Comparison of ENCODE assay signal across 32 cellular contexts in the genomic region with DNA sequence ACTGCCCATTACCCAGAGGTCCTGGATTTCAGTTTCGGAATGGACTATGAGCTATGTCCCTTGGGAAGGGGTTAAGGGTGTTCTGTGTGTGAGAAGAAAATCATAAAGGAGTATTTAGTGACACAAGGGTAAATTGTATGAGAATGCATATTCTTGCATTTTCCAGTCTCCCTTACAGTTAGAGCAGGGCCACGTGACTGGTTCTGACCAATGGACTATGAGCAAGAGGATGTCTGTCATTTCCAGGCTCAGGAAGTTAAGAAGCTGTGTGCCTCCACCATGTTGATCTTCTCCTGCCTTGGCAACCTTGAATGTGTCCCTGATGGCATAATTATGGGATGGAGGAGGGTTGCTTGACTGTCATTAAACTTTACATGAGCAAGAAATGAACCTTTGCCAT.
"Had no signal": no experiment of that assay in that cellular context is flagged by ENCODE, and none has a peak within 500 bp of the region (broad histone marks: within the 10 kb centered on the region; RNA-seq: fewer than 3 reads in every experiment).

No MANE protein-coding gene starts in this region.

- H3K4me1 Mint-ChIP-seq: activated CD4-positive, alpha-beta T cell treated with anti-CD3 and anti-CD28 coated beads for 36 hours; activated CD4-positive, alpha-beta T cell treated with anti-CD3 and anti-CD28 coated beads, Interleukin-2, amount 10 ng/mL, durations not matched to agents 7 days and 5 days; activated naive CD4-positive, alpha-beta T cell treated with anti-CD3 and anti-CD28 coated beads, Interleukin-2, amount 10 ng/mL, durations not matched to agents 7 days and 5 days; activated naive CD8-positive, alpha-beta T cell treated with anti-CD3 and anti-CD28 coated beads, Interleukin-2, amount 50 U/mL, for 24 hours; brain had no signal

- H3K27ac Mint-ChIP-seq: activated CD4-positive, alpha-beta T cell treated with anti-CD3 and anti-CD28 coated beads for 36 hours; activated CD4-positive, alpha-beta T cell treated with anti-CD3 and anti-CD28 coated beads, Interleukin-2, amount 10 ng/mL, durations not matched to agents 7 days and 5 days; activated CD8-positive, alpha-beta T cell treated with anti-CD3 and anti-CD28 coated beads, Interleukin-2, amount 10 ng/mL, durations not matched to agents 7 days and 5 days; activated naive CD4-positive, alpha-beta T cell treated with anti-CD3 and anti-CD28 coated beads, Interleukin-2, amount 10 ng/mL, durations not matched to agents 7 days and 5 days; activated naive CD8-positive, alpha-beta T cell; activated naive CD8-positive, alpha-beta T cell treated with anti-CD3 and anti-CD28 coated beads, Interleukin-2, amount 50 U/mL, for 24 hours; activated T-cell treated with anti-CD3 and anti-CD28 coated beads, Interleukin-2, amount 50 U/mL, for 24 hours; brain; T-helper 1 cell treated with Interleukin-12 subunit alpha and Interleukin-12 subunit beta and Interleukin-4 antibody, amounts not matched to agents 30 μg/mL and 1 μg/mL, for 36 hours; T-helper 2 cell treated with Interferon-gamma antibody and Interleukin-4, amounts not matched to agents 5 μg/mL and 100 μg/mL, for 36 hours had no signal

- H3K36me3 ChIP-seq: MG63 had no signal

- H2AFZ ChIP-seq: PC-9 had no signal

- H3K9me3 ChIP-seq: MG63 had no signal

- DNase-seq: activated CD4-positive, alpha-beta T cell treated with anti-CD3 and anti-CD28 coated beads for 36 hours; activated CD4-positive, alpha-beta T cell treated with anti-CD3 and anti-CD28 coated beads, Interleukin-2, amount 10 ng/mL, durations not matched to agents 7 days and 5 days; activated CD4-positive, alpha-beta T cell treated with anti-CD3 and anti-CD28 coated beads, Interleukin-2, amount 50 U/mL, for 48 hours; activated CD8-positive, alpha-beta T cell treated with anti-CD3 and anti-CD28 coated beads, Interleukin-2, amount 10 ng/mL, durations not matched to agents 7 days and 5 days; activated gamma-delta T cell treated with Interleukin-2 at 50 U/mL for 16 hours; activated naive CD4-positive, alpha-beta T cell treated with anti-CD3 and anti-CD28 coated beads, Interleukin-2, amount 10 ng/mL, durations not matched to agents 7 days and 5 days; activated naive CD8-positive, alpha-beta T cell treated with anti-CD3 and anti-CD28 coated beads, Interleukin-2, amount 50 U/mL, for 24 hours; activated T-cell treated with anti-CD3 and anti-CD28 coated beads, Interleukin-2, amount 50 U/mL, for 24 hours; anterior cingulate cortex; caudate nucleus; cerebellar nuclear complex; MG63; NCI-H1092; NCI-H1417; NCI-H146; NCI-H187; NCI-H2029 treated with DMSO at 0.1 percent for 48 hours; NCI-H2107; NCI-H2171; NCI-H510A; NCI-H526; NCI-H748 treated with DMSO at 0.1 percent for 48 hours; NK-92 treated with Interleukin-12 subunit alpha and Interleukin-12 subunit beta, amount 100 ng/mL, for 24 hours; PC-9; SIG-M5 had no signal

- H3K4me3 ChIP-seq: MG63, PC-9 had no signal

- H3K27me3 Mint-ChIP-seq: activated naive CD4-positive, alpha-beta T cell treated with anti-CD3 and anti-CD28 coated beads, Interleukin-2, amount 10 ng/mL, durations not matched to agents 7 days and 5 days; brain had no signal

- H3K9me3 Mint-ChIP-seq: activated CD4-positive, alpha-beta T cell treated with anti-CD3 and anti-CD28 coated beads, Interleukin-2, amount 10 ng/mL, durations not matched to agents 7 days and 5 days; activated naive CD4-positive, alpha-beta T cell treated with anti-CD3 and anti-CD28 coated beads, Interleukin-2, amount 10 ng/mL, durations not matched to agents 7 days and 5 days; activated naive CD8-positive, alpha-beta T cell treated with anti-CD3 and anti-CD28 coated beads, Interleukin-2, amount 50 U/mL, for 24 hours; activated T-cell treated with anti-CD3 and anti-CD28 coated beads, Interleukin-2, amount 50 U/mL, for 24 hours; brain; T-helper 1 cell treated with Interleukin-12 subunit alpha and Interleukin-12 subunit beta and Interleukin-4 antibody, amounts not matched to agents 30 μg/mL and 1 μg/mL, for 36 hours; T-helper 2 cell treated with Interferon-gamma antibody and Interleukin-4, amounts not matched to agents 5 μg/mL and 100 μg/mL, for 36 hours had no signal

- H3K4me2 ChIP-seq: PC-9 had no signal

- H3K27ac ChIP-seq: PC-9, RWPE1 had no signal

- H3K4me3 Mint-ChIP-seq: activated CD4-positive, alpha-beta T cell treated with anti-CD3 and anti-CD28 coated beads for 36 hours; activated CD4-positive, alpha-beta T cell treated with anti-CD3 and anti-CD28 coated beads, Interleukin-2, amount 10 ng/mL, durations not matched to agents 7 days and 5 days; activated CD8-positive, alpha-beta T cell treated with anti-CD3 and anti-CD28 coated beads, Interleukin-2, amount 10 ng/mL, durations not matched to agents 7 days and 5 days; activated naive CD4-positive, alpha-beta T cell treated with anti-CD3 and anti-CD28 coated beads, Interleukin-2, amount 10 ng/mL, durations not matched to agents 7 days and 5 days; activated naive CD8-positive, alpha-beta T cell; activated naive CD8-positive, alpha-beta T cell treated with anti-CD3 and anti-CD28 coated beads, Interleukin-2, amount 50 U/mL, for 24 hours; activated T-cell treated with anti-CD3 and anti-CD28 coated beads, Interleukin-2, amount 50 U/mL, for 24 hours; brain; T-helper 1 cell treated with Interleukin-12 subunit alpha and Interleukin-12 subunit beta and Interleukin-4 antibody, amounts not matched to agents 30 μg/mL and 1 μg/mL, for 36 hours; T-helper 2 cell treated with Interferon-gamma antibody and Interleukin-4, amounts not matched to agents 5 μg/mL and 100 μg/mL, for 36 hours had no signal

- ATAC-seq: activated CD4-positive, alpha-beta T cell treated with anti-CD3 and anti-CD28 coated beads for 36 hours; activated CD4-positive, CD25-positive, alpha-beta regulatory T cell treated with anti-CD3 and anti-CD28 coated beads, Interleukin-2, amount 50 U/mL, for 24 hours; activated CD8-positive, alpha-beta T cell treated with anti-CD3 and anti-CD28 coated beads, Interleukin-2, amount 10 ng/mL, durations not matched to agents 7 days and 5 days; activated naive CD8-positive, alpha-beta T cell treated with anti-CD3 and anti-CD28 coated beads, Interleukin-2, amount 50 U/mL, for 24 hours; Right ventricle myocardium inferior had no signal

- H3K36me3 Mint-ChIP-seq: activated naive CD4-positive, alpha-beta T cell treated with anti-CD3 and anti-CD28 coated beads, Interleukin-2, amount 10 ng/mL, durations not matched to agents 7 days and 5 days; activated naive CD8-positive, alpha-beta T cell; brain had no signal
